ENCODE assay signal across 10 cellular contexts in genomic region chr5:138809391-138809790, GRCh38.
"Had no signal": no experiment of that assay in that cellular context is flagged by ENCODE, and none has a peak within 500 bp of the region (broad histone marks: within the 10 kb centered on the region; RNA-seq: fewer than 3 reads in every experiment).

No MANE protein-coding gene starts in this region.

- H3K27ac ChIP-seq: ascending aorta, thoracic aorta had no signal

- DNase-seq: activated CD4-positive, alpha-beta T cell treated with anti-CD3 and anti-CD28 coated beads, Interleukin-2, amount 10 ng/mL, durations not matched to agents 7 days and 5 days; activated CD4-positive, CD25-positive, alpha-beta regulatory T cell; activated naive CD4-positive, alpha-beta T cell; activated naive CD8-positive, alpha-beta T cell treated with anti-CD3 and anti-CD28 coated beads, Interleukin-2, amount 50 U/mL, for 24 hours; activated T-cell treated with anti-CD3 and anti-CD28 coated beads for 4 hours; hippocampal formation; stimulated activated CD4-positive, alpha-beta T cell treated with anti-CD3 and anti-CD28 coated beads, Interleukin-12 subunit alpha, Interleukin-12 subunit beta, amount 100 ng/mL, for 4 hours; stimulated activated CD4-positive, alpha-beta T cell treated with anti-CD3 and anti-CD28 coated beads, Interleukin-2, amount 100 ng/mL, for 24 hours had no signal

- H3K36me3 ChIP-seq: thoracic aorta had no signal

- H3K27me3 ChIP-seq: ascending aorta had no signal

- H3K4me3 ChIP-seq: ascending aorta, thoracic aorta had no signal

- H3K4me1 ChIP-seq: ascending aorta had no signal

- H3K9me3 ChIP-seq: ascending aorta, thoracic aorta had no signal
